Comparison of ENCODE assay signal across 15 cellular contexts in genomic region chr11:83174008-83174407, GRCh38. TPM values are rescaled to one million over a fixed set of nuclear protein-coding genes. Genes with fewer than 3 reads are reported as not detected.
DNase-seq lines count a peak whose midpoint lies in the region; ATAC-seq lines count a peak whose summit lies in the region.
"Had no signal": no experiment of that assay in that cellular context is flagged by ENCODE, and none has a peak within 500 bp of the region (broad histone marks: within the 10 kb centered on the region; RNA-seq: fewer than 3 reads in every experiment).

No MANE protein-coding gene starts in this region.

- peaks cover 70% of the 10 kb centered on the region for H3K36me3 Mint-ChIP-seq in activated naive CD8-positive, alpha-beta T cell treated with anti-CD3 and anti-CD28 coated beads, Interleukin-2, amount 50 U/mL, for 24 hours (ENCODE audit: low read depth)

- H3K4me3 ChIP-seq in right cardiac atrium (ENCODE audit: low read length) = no peak overlapping the region
- no peak overlapping the region for H3K4me3 ChIP-seq in MG63
- H3K4me3 ChIP-seq: hepatocyte, skin epidermis had no signal

- H3K27me3 ChIP-seq in right cardiac atrium (ENCODE audit: control insufficient read depth, insufficient read depth) = no peaks in the 10 kb centered on the region
- H3K27me3 ChIP-seq in MG63 = no peaks in the 10 kb centered on the region
- H3K27me3 ChIP-seq: BE2C, hepatocyte had no signal

- no peak for ATAC-seq in right cardiac atrium
- ATAC-seq in left ventricle myocardium superior = no peak
- ATAC-seq in HG03064 (IDR thresholded peaks at IDR 0.05; ENCODE audit: low read depth, unreplicated experiment) = peak; percentile 58
- ATAC-seq in activated naive CD8-positive, alpha-beta T cell treated with anti-CD3 and anti-CD28 coated beads, Interleukin-2, amount 50 U/mL, for 24 hours = peak; percentile 20
- no peak for ATAC-seq in GM19467 (IDR thresholded peaks at IDR 0.05; ENCODE audit: unreplicated experiment)
- ATAC-seq: Right ventricle myocardium inferior had no signal

- peak overlapping the region; percentile 37 for H3K27ac ChIP-seq in right cardiac atrium (ENCODE audit: low read length)
- H3K27ac ChIP-seq: hepatocyte had no signal

- H3K27ac Mint-ChIP-seq in activated naive CD8-positive, alpha-beta T cell treated with anti-CD3 and anti-CD28 coated beads, Interleukin-2, amount 50 U/mL, for 24 hours = peak overlapping the region; percentile 35

- intact Hi-C loops in right cardiac atrium (cut with DNase I) = no loop called here
- intact Hi-C loops in left ventricle myocardium superior (cut with micrococcal nuclease) = no loop called here

- peaks cover 9% of the 10 kb centered on the region for H3K4me1 ChIP-seq in right cardiac atrium (ENCODE audit: control insufficient read depth, insufficient read depth, low read length)
- H3K4me1 ChIP-seq: BE2C had no signal

- DNase-seq in right cardiac atrium (no peak), left ventricle myocardium superior (no peak), NCI-H2081 (lab: John Stamatoyannopoulos, UW) (no peak), DMS 273 (lab: John Stamatoyannopoulos, UW; ENCODE audit: unreplicated experiment) (no peak), MG63 (no peak)
- no peak for DNase-seq in activated naive CD8-positive, alpha-beta T cell treated with anti-CD3 and anti-CD28 coated beads, Interleukin-2, amount 50 U/mL, for 24 hours
- DNase-seq: activated CD4-positive, alpha-beta T cell treated with anti-CD3 and anti-CD28 coated beads for 48 hours; aorta; BE2C; NCI-H345 had no signal

- peaks cover 90% of the 10 kb centered on the region for H3K36me3 ChIP-seq in MG63

- H3K4me3 Mint-ChIP-seq in activated naive CD8-positive, alpha-beta T cell treated with anti-CD3 and anti-CD28 coated beads, Interleukin-2, amount 50 U/mL, for 24 hours = no peak overlapping the region

- no peaks in the 10 kb centered on the region for H3K9me3 Mint-ChIP-seq in activated naive CD8-positive, alpha-beta T cell treated with anti-CD3 and anti-CD28 coated beads, Interleukin-2, amount 50 U/mL, for 24 hours

- H3K9me3 ChIP-seq in right cardiac atrium (ENCODE audit: control insufficient read depth, low read length) (no peaks in the 10 kb centered on the region), MG63 (no peaks in the 10 kb centered on the region)
- H3K9me3 ChIP-seq: BE2C had no signal

- H3K27me3 Mint-ChIP-seq in activated naive CD8-positive, alpha-beta T cell treated with anti-CD3 and anti-CD28 coated beads, Interleukin-2, amount 50 U/mL, for 24 hours = no peaks in the 10 kb centered on the region

- H3K4me1 Mint-ChIP-seq in activated naive CD8-positive, alpha-beta T cell treated with anti-CD3 and anti-CD28 coated beads, Interleukin-2, amount 50 U/mL, for 24 hours = peaks cover 70% of the 10 kb centered on the region

RNA-seq across cellular contexts. Expression of gene PCF11, which starts 17.1 kb away (rescaled TPM):
- total RNA-seq in right cardiac atrium (10 to 100 TPM; 31.5 to 38.4 (median 34.6) TPM), left ventricle myocardium superior (27.7 TPM)
- polyA plus RNA-seq in right cardiac atrium = 17.5 TPM
- total RNA-seq in MG63 (2014; rRNA removed; shearing (Covaris generic); ENCODE audit: low replicate concordance) = 18.0 and 48.3 TPM in 2 replicates

RNA-seq across cellular contexts. Expression of gene ANKRD42, which starts 19.5 kb away (rescaled TPM):
- total RNA-seq in right cardiac atrium (1 to 10 TPM; 7.9 to 9.7 (median 9.0) TPM), left ventricle myocardium superior (4.3 TPM)
- polyA plus RNA-seq in right cardiac atrium = 4.7 TPM
- 6.1 and 12.4 TPM in 2 replicates for total RNA-seq in MG63 (2014; rRNA removed; shearing (Covaris generic); ENCODE audit: low replicate concordance)

Comparison
In these comparisons a context has a peak if more than half of its experiments do, and no peak if none do; other contexts are left out.
1. ATAC-seq: peak in HG03064 (single experiment) and activated naive CD8-positive, alpha-beta T cell treated with anti-CD3 and anti-CD28 coated beads, Interleukin-2, amount 50 U/mL, for 24 hours (single experiment); none in right cardiac atrium (0 of 2), left ventricle myocardium superior (single experiment) and GM19467 (single experiment).